8 cellular contexts compared by ENCODE assay signal in the genomic region with DNA sequence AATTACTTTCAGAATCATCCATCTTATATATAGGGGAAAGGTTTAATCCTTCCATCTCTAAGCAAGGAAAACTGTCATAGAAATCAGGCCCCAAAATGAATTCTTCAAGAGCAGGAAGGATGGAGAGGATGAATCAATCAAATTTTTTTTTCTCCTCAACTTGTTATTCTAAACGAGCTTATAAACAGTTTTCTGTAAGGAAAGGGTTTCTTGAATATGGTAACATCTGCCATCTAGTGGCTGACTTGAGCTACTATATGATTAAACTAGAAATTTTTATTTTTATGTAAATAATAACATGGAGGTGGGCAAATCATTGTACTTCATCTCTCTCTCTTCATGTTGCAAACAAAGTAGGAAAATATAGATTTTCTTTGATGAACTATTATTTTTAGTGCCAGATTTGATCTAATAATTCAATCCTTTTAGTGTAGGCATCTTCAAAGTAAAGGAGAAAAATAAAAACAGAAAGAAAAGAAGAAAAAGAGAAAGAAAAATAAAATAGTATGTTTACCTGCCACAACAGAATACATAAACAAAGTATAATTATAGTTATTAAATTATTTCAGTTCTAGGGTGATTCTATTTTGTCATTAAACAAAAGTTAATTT.
A peak's percentile ranks its signal among the peaks of the same experiment; 100 is the strongest.
DNase-seq lines count a peak whose midpoint lies in the region; ATAC-seq, FAIRE-seq and TF ChIP-seq lines count a peak whose summit lies in the region.

No MANE protein-coding gene starts in this region.

- peak; percentile 94 for FAIRE-seq in A204.1 (lab: Jason Lieb, UNC)

- H3K27me3 ChIP-seq in prostate gland (replicated peaks; ENCODE audit: insufficient read depth): no peaks in the 10 kb centered on the region

- no peaks in the 10 kb centered on the region for H3K9me3 ChIP-seq in prostate gland

- peak; percentile 42 for TF ChIP-seq CTCF in GM12873 (IDR thresholded peaks at IDR 0.05; ENCODE audit: insufficient read depth, low read depth, low read length, missing control alignments)
- TF ChIP-seq CTCF in fibroblast of mammary gland (conservative IDR thresholded peaks at IDR 0.05; ENCODE audit: control insufficient read depth, insufficient read depth, low read depth, low read length): peak; percentile 57
- peak; percentile 62 to 79 (median 70) for TF ChIP-seq CTCF in prostate gland (IDR thresholded peaks at IDR 0.05)

- peak; percentile 89 for ATAC-seq in HG02678 (IDR thresholded peaks at IDR 0.05; ENCODE audit: unreplicated experiment)

- H3K4me3 ChIP-seq in fibroblast of mammary gland (ENCODE audit: control insufficient read depth, low read depth, low read length): no peak overlapping the region
- H3K4me3 ChIP-seq in prostate gland: no peak overlapping the region

- WGBS in prostate gland: 3% methylated on average over 1 of the region's 1 CpG

- no peak overlapping the region for H3K27ac ChIP-seq in prostate gland

- intact Hi-C loops in prostate gland (cut with DNase I): loop anchor here (10.0 kb wide), 1 partner anchor 497 kb away; the partner anchor contains the start of gene ZBBX

- TF ChIP-seq POLR2A in prostate gland (IDR thresholded peaks at IDR 0.05): no peak

- H3K4me1 ChIP-seq in prostate gland (replicated peaks): no peaks in the 10 kb centered on the region

- no peaks in the 10 kb centered on the region for H3K36me3 ChIP-seq in prostate gland

- DNase-seq in NCI-H1048 (lab: John Stamatoyannopoulos, UW) (peak; percentile 36), SK-N-DZ (ENCODE audit: low spot score) (peak; percentile 66), fibroblast of mammary gland (ENCODE audit: low read depth) (peak; percentile 73), prostate gland (ENCODE audit: low spot score) (no peak), 8988T (no peak)

Comparison
In these comparisons a context has a peak if more than half of its experiments do, and no peak if none do; other contexts are left out.
1. DNase-seq: peak in NCI-H1048 (single experiment), SK-N-DZ (single experiment) and fibroblast of mammary gland (single experiment); none in prostate gland (single experiment) and 8988T (single experiment).
2. Peak in every context shown above with its lines, with median percentiles within 50 percentile points of each other: CTCF ChIP-seq.